In the genomic region with DNA sequence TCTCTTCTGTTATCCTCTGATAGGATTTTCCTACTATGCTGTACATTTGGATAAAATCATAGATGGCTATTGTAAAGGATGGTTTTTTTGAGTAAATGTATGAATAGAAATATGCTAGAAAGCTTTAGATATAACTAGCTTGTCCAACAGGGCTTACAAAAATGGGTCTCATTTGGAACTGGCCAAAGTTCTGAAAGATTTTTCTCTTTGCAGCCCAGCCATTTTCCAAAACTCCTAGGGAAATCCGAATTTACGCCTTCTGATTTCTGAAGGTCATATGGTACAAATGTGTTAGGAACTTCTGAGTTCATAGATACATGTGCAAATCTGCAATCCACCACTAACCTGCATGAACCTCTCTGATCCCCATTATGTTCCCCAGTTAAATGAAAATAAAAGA, we compare ENCODE assay signal across 30 cellular contexts.
"Had no signal": no experiment of that assay in that cellular context is flagged by ENCODE, and none has a peak within 500 bp of the region (broad histone marks: within the 10 kb centered on the region; RNA-seq: fewer than 3 reads in every experiment).

No MANE protein-coding gene starts in this region.

- H3K27ac ChIP-seq: adrenal gland, ascending aorta, body of pancreas, brain microvascular endothelial cell, breast epithelium, cardiac muscle cell had no signal

- H3K4me1 ChIP-seq: adrenal gland, ascending aorta, body of pancreas, breast epithelium had no signal

- DNase-seq: activated effector memory CD4-positive, alpha-beta T cell treated with anti-CD3 and anti-CD28 coated beads, Interleukin-2, amount 50 U/mL, for 16 hours; activated effector memory CD4-positive, alpha-beta T cell treated with Interleukin-2 at 50 U/mL for 16 hours; activated gamma-delta T cell; activated gamma-delta T cell treated with Interleukin-2 at 50 U/mL for 16 hours; activated naive CD4-positive, alpha-beta T cell; activated naive CD4-positive, alpha-beta T cell treated with anti-CD3 and anti-CD28 coated beads for 36 hours; activated naive CD4-positive, alpha-beta T cell treated with anti-CD3 and anti-CD28 coated beads, Interleukin-2, amount 10 ng/mL, durations not matched to agents 7 days and 5 days; activated naive CD4-positive, alpha-beta T cell treated with anti-CD3 and anti-CD28 coated beads, Interleukin-2, amount 50 U/mL, for 16 hours; activated naive CD4-positive, alpha-beta T cell treated with Interleukin-2 at 50 U/mL for 16 hours; activated naive CD8-positive, alpha-beta T cell treated with anti-CD3 and anti-CD28 coated beads for 36 hours; activated naive CD8-positive, alpha-beta T cell treated with anti-CD3 and anti-CD28 coated beads, Interleukin-2, amount 10 ng/mL, durations not matched to agents 7 days and 5 days; activated naive CD8-positive, alpha-beta T cell treated with anti-CD3 and anti-CD28 coated beads, Interleukin-2, amount 50 U/mL, for 24 hours; activated T-cell treated with anti-CD3 and anti-CD28 coated beads, Interleukin-2, amount 50 U/mL, for 24 hours; activated T-cell treated with anti-CD3 and anti-CD28 coated beads, Interleukin-2, amount 50 U/mL, for 4 hours; activated T-cell treated with anti-CD3 and anti-CD28 coated beads, Interleukin-2, amount 50 U/mL, for 48 hours; activated T-cell treated with anti-CD3 and anti-CD28 coated beads, Interleukin-2, amount 50 U/mL, for 72 hours; adrenal gland; amniotic stem cell; amygdala; anterior cingulate cortex; body of pancreas; brain microvascular endothelial cell; caudate nucleus; central memory CD4-positive, alpha-beta T cell; cerebellar nuclear complex had no signal

- H3K9me3 ChIP-seq: adrenal gland, ascending aorta, body of pancreas, breast epithelium had no signal

- H3K36me3 ChIP-seq: adrenal gland, ascending aorta, brain microvascular endothelial cell, breast epithelium, cardiac muscle cell had no signal

- ATAC-seq: activated naive CD4-positive, alpha-beta T cell treated with anti-CD3 and anti-CD28 coated beads, Interleukin-2, amount 50 U/mL, for 72 hours; activated naive CD8-positive, alpha-beta T cell treated with anti-CD3 and anti-CD28 coated beads, Interleukin-2, amount 50 U/mL, for 24 hours; activated T-cell treated with anti-CD3 and anti-CD28 coated beads, Interleukin-2, amount 50 U/mL, for 4 hours; activated T-cell treated with anti-CD3 and anti-CD28 coated beads, Interleukin-2, amount 50 U/mL, for 72 hours; activated T-helper 17 cell treated with anti-CD3 and anti-CD28 coated beads, Interleukin-2, amount 50 U/mL, for 72 hours; body of pancreas had no signal

- H3K27me3 ChIP-seq: adrenal gland, ascending aorta, body of pancreas, brain microvascular endothelial cell, breast epithelium, cardiac muscle cell had no signal

- H3K4me3 ChIP-seq: adrenal gland, ascending aorta, body of pancreas, breast epithelium, cardiac muscle cell had no signal
